Comparison of ENCODE assay signal across 3 cellular contexts in genomic region chr5:160812996-160813395, GRCh38. TPM values are rescaled to one million over a fixed set of nuclear protein-coding genes. Genes with fewer than 3 reads are reported as not detected.
"Had no signal": no experiment of that assay in that cellular context is flagged by ENCODE, and none has a peak within 500 bp of the region (broad histone marks: within the 10 kb centered on the region; RNA-seq: fewer than 3 reads in every experiment).

No MANE protein-coding gene starts in this region.

RNA-seq across cellular contexts. Expression of gene ATP10B, which starts 39.0 kb away (rescaled TPM):
- total RNA-seq: LHCN-M2, MCF 10A, NCI-H460 had no signal
